ENCODE assay signal across 8 cellular contexts in the genomic region with DNA sequence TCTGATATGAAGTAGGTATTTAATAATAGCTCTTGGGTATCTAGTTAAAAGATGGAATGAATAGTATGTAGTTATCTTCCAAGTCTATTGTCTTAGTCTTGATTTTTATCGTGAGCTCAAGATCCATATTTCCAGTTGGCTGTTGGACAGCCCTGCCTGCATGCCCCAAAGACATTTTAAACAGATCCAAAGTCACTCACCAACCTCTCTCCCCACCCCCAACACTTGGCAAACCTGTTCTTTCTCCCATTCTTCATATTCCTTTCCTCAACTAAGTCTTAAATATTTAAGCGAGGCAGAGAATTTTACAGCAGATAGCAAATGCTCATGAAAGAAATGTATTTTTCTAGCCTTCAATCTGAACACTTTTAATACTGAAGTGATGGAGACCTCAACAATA.
"Had no signal": no experiment of that assay in that cellular context is flagged by ENCODE, and none has a peak within 500 bp of the region (broad histone marks: within the 10 kb centered on the region; RNA-seq: fewer than 3 reads in every experiment).

No MANE protein-coding gene starts in this region.

- H3K4me3 ChIP-seq: GM12878 had no signal

- FAIRE-seq: G401.6, GM12878, GM12891, GM12892, GM18507, GM19239 had no signal

- ATAC-seq: GM12878 had no signal

- DNase-seq: GDM1, GF-D8 had no signal
